In the genomic region with DNA sequence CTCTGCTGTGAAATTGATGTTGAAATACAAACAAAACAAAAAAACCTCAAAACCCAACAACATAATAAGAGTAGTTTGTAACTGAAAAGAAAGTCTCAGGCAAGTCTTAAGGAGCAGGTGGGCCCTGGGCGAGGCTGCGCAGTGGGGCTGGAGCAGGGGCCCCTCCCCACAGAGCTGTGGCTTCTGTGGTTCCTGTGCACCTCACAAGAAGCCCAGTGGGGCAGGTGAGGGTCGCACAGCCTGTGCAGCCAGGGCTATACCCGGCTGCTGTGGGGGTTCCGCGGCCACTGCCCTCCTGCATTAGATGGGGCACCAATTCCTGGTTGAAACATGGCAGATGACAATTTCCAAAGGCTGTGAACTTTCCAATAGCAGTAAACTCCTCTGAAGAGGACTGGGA, we compare ENCODE assay signal across 1 cellular context.
TF ChIP-seq lines count a peak whose summit lies in the region.

No MANE protein-coding gene starts in this region.

TF ChIP-seq in SK-N-SH, 30 proteins besides CTCF, POLR2A, EP300 and RAD21 (continued from another document):
- TF ChIP-seq USF1 (IDR thresholded peaks at IDR 0.05; ENCODE audit: borderline replicate concordance, low read depth) (no peak), NRF1 (IDR thresholded peaks at IDR 0.05; ENCODE audit: low read depth, low read length) (no peak), MAX (IDR thresholded peaks at IDR 0.05; ENCODE audit: low read depth) (no peak), RFX5 (IDR thresholded peaks at IDR 0.05; ENCODE audit: low read length) (no peak), RXRA (IDR thresholded peaks at IDR 0.05; ENCODE audit: borderline replicate concordance, low read depth) (no peak), FOSL2 (IDR thresholded peaks at IDR 0.05; ENCODE audit: borderline replicate concordance, low read depth) (no peak), GABPA (IDR thresholded peaks at IDR 0.05; ENCODE audit: low read depth) (no peak), MXI1 (IDR thresholded peaks at IDR 0.05; ENCODE audit: low read depth, low read length) (no peak)
- TF ChIP-seq, protein P1, sequence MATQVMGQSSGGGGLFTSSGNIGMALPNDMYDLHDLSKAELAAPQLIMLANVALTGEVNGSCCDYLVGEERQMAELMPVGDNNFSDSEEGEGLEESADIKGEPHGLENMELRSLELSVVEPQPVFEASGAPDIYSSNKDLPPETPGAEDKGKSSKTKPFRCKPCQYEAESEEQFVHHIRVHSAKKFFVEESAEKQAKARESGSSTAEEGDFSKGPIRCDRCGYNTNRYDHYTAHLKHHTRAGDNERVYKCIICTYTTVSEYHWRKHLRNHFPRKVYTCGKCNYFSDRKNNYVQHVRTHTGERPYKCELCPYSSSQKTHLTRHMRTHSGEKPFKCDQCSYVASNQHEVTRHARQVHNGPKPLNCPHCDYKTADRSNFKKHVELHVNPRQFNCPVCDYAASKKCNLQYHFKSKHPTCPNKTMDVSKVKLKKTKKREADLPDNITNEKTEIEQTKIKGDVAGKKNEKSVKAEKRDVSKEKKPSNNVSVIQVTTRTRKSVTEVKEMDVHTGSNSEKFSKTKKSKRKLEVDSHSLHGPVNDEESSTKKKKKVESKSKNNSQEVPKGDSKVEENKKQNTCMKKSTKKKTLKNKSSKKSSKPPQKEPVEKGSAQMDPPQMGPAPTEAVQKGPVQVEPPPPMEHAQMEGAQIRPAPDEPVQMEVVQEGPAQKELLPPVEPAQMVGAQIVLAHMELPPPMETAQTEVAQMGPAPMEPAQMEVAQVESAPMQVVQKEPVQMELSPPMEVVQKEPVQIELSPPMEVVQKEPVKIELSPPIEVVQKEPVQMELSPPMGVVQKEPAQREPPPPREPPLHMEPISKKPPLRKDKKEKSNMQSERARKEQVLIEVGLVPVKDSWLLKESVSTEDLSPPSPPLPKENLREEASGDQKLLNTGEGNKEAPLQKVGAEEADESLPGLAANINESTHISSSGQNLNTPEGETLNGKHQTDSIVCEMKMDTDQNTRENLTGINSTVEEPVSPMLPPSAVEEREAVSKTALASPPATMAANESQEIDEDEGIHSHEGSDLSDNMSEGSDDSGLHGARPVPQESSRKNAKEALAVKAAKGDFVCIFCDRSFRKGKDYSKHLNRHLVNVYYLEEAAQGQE (IDR thresholded peaks at IDR 0.05; ENCODE audit: low read depth, low read length), result no peak
